In genomic region chr4:83436680-83437079, GRCh38 we compare ENCODE assay signal across 24 cellular contexts. TPM values are rescaled to one million over a fixed set of nuclear protein-coding genes. Genes with fewer than 3 reads are reported as not detected.
DNase-seq lines count a peak whose midpoint lies in the region; ATAC-seq and TF ChIP-seq lines count a peak whose summit lies in the region.
"Had no signal": no experiment of that assay in that cellular context is flagged by ENCODE, and none has a peak within 500 bp of the region (broad histone marks: within the 10 kb centered on the region; RNA-seq: fewer than 3 reads in every experiment).

No MANE protein-coding gene starts in this region.

- H3K27ac ChIP-seq in GM23338 (ENCODE audit: low read depth) (no peak overlapping the region), OCI-LY7 (ENCODE audit: low read depth, low read length, poor library complexity, severe bottlenecking) (peak overlapping the region; percentile 94), endodermal cell (ENCODE audit: low read depth, low read length) (no peak overlapping the region), SK-N-SH (ENCODE audit: low read depth in 2 of 2, low read length in 1 of 2) (no peak overlapping the region), heart left ventricle (no peak overlapping the region)
- H3K27ac ChIP-seq: A549; BLaER1 treated with 17β-estradiol and CSF1 and Interleukin-3, amounts not matched to agents 10 nM and 100 nM; GM23248 had no signal

- H3K9ac ChIP-seq in endodermal cell (ENCODE audit: extremely low read depth, low read length, poor library complexity, severe bottlenecking) = no peak overlapping the region
- H3K9ac ChIP-seq in SK-N-SH = no peak overlapping the region
- H3K9ac ChIP-seq: BLaER1 treated with 17β-estradiol and CSF1 and Interleukin-3, amounts not matched to agents 10 nM and 100 nM; GM23248 had no signal

- no peaks in the 10 kb centered on the region for H3K9me2 ChIP-seq in GM23338 (ENCODE audit: insufficient read depth)
- no peaks in the 10 kb centered on the region for H3K9me2 ChIP-seq in OCI-LY7 (ENCODE audit: insufficient read depth, low read length)
- H3K9me2 ChIP-seq in SK-N-SH = no peaks in the 10 kb centered on the region

- H3K27ac Mint-ChIP-seq in GM23338 = no peak overlapping the region
- peak overlapping the region; percentile 11 for H3K27ac Mint-ChIP-seq in endodermal cell
- peak overlapping the region; percentile 76 for H3K27ac Mint-ChIP-seq in memory B cell
- no peak overlapping the region for H3K27ac Mint-ChIP-seq in stimulated activated naive CD8-positive, alpha-beta T cell treated with anti-CD3 and anti-CD28 coated beads, Interleukin-15, amount 100 ng/mL, for 72 hours
- no peak overlapping the region for H3K27ac Mint-ChIP-seq in natural killer cell

- no peak for TF ChIP-seq CTCF in GM23338 (conservative IDR thresholded peaks at IDR 0.05; ENCODE audit: low read depth in 2 of 2)
- no peak for TF ChIP-seq CTCF in OCI-LY7 (conservative IDR thresholded peaks at IDR 0.05; ENCODE audit: low read length)
- TF ChIP-seq CTCF in endodermal cell (conservative IDR thresholded peaks at IDR 0.05) = peak; percentile 57
- no peak for TF ChIP-seq CTCF in SK-N-SH (IDR thresholded peaks at IDR 0.05)
- no peak for TF ChIP-seq CTCF in natural killer cell (IDR thresholded peaks at IDR 0.05)
- no peak for TF ChIP-seq CTCF in heart left ventricle (IDR thresholded peaks at IDR 0.05)

- H3K79me2 ChIP-seq in GM23338 (replicated peaks; ENCODE audit: insufficient read depth) = no peaks in the 10 kb centered on the region
- H3K79me2 ChIP-seq in OCI-LY7 (ENCODE audit: insufficient read depth, low read depth, low read length) = peaks cover 73% of the 10 kb centered on the region
- no peaks in the 10 kb centered on the region for H3K79me2 ChIP-seq in SK-N-SH (ENCODE audit: insufficient read depth)

- no peaks in the 10 kb centered on the region for H3K4me1 Mint-ChIP-seq in GM23338
- H3K4me1 Mint-ChIP-seq in endodermal cell = no peaks in the 10 kb centered on the region
- peaks cover 8% of the 10 kb centered on the region for H3K4me1 Mint-ChIP-seq in memory B cell
- H3K4me1 Mint-ChIP-seq in stimulated activated naive CD8-positive, alpha-beta T cell treated with anti-CD3 and anti-CD28 coated beads, Interleukin-15, amount 100 ng/mL, for 72 hours = peaks cover 5% of the 10 kb centered on the region
- H3K4me1 Mint-ChIP-seq in natural killer cell = no peaks in the 10 kb centered on the region

- TF ChIP-seq POLR2A in heart left ventricle (IDR thresholded peaks at IDR 0.05) = no peak

- H3K27me3 Mint-ChIP-seq in GM23338 (ENCODE audit: insufficient read depth, low read depth, poor library complexity) (peaks cover 2% of the 10 kb centered on the region), endodermal cell (ENCODE audit: insufficient read depth) (no peaks in the 10 kb centered on the region), memory B cell (no peaks in the 10 kb centered on the region), natural killer cell (ENCODE audit: low read depth in 2 of 2) (no peaks in the 10 kb centered on the region)
- H3K27me3 Mint-ChIP-seq in stimulated activated naive CD8-positive, alpha-beta T cell treated with anti-CD3 and anti-CD28 coated beads, Interleukin-15, amount 100 ng/mL, for 72 hours = no peaks in the 10 kb centered on the region
- H3K27me3 Mint-ChIP-seq: CD4-positive, alpha-beta memory T cell had no signal

- H3K9me3 Mint-ChIP-seq in GM23338 (no peaks in the 10 kb centered on the region), endodermal cell (no peaks in the 10 kb centered on the region), memory B cell (no peaks in the 10 kb centered on the region), natural killer cell (no peaks in the 10 kb centered on the region)
- no peaks in the 10 kb centered on the region for H3K9me3 Mint-ChIP-seq in stimulated activated naive CD8-positive, alpha-beta T cell treated with anti-CD3 and anti-CD28 coated beads, Interleukin-15, amount 100 ng/mL, for 72 hours
- H3K9me3 Mint-ChIP-seq: CD4-positive, alpha-beta memory T cell had no signal

- TF ChIP-seq EP300 in SK-N-SH (IDR thresholded peaks at IDR 0.05; ENCODE audit: borderline replicate concordance in 1 of 2, low read depth in 1 of 2, low read length in 1 of 2) = no peak

- no TSS peak for BruUV-seq in OCI-LY7 (replicated peaks; lab: Mats Ljungman, UMichigan)

- DNase-seq in GM23338 (ENCODE audit: low spot score) = peak; percentile 6
- peak; percentile 53 for DNase-seq in OCI-LY7 (ENCODE audit: low spot score)
- DNase-seq in endodermal cell = peak; percentile 55
- DNase-seq in memory B cell (ENCODE audit: low spot score in 2 of 2) = no peak
- no peak for DNase-seq in stimulated activated naive CD8-positive, alpha-beta T cell treated with anti-CD3 and anti-CD28 coated beads, Interleukin-15, amount 100 ng/mL, for 72 hours
- no peak for DNase-seq in SK-N-SH
- DNase-seq in natural killer cell = no peak
- DNase-seq in heart left ventricle = no peak
- DNase-seq: 8988T; ACHN; AML-193; BE2C; Calu3; CD4-positive, alpha-beta memory T cell; COR-L47; DMS153; DND-41; EL; GDM1; GM23248; HCEC 1CT had no signal

- TF ChIP-seq RAD21 in SK-N-SH (IDR thresholded peaks at IDR 0.05; ENCODE audit: low read length) = no peak

- WGBS in endodermal cell (ENCODE audit: insufficient coverage in 1 of 2, insufficient read length in 1 of 2), 2 experiments = 81 to 95% methylated on average over 2 to 4 of the region's 4 CpGs
- 100% methylated on average over 4 of the region's 4 CpGs for WGBS in SK-N-SH (ENCODE audit: low lambda C conversion rate)
- WGBS in heart left ventricle, 4 donors = 88 to 93% (median 90%) methylated on average over 4 of the region's 4 CpGs

- no peaks in the 10 kb centered on the region; the same call in 1 of the 2 replicates for H4K20me1 ChIP-seq in GM23338 (replicated peaks; ENCODE audit: insufficient read depth)
- no peaks in the 10 kb centered on the region for H4K20me1 ChIP-seq in OCI-LY7 (ENCODE audit: insufficient read depth, low read length)
- H4K20me1 ChIP-seq in SK-N-SH (ENCODE audit: insufficient read depth) = no peaks in the 10 kb centered on the region
- H4K20me1 ChIP-seq: BLaER1 treated with 17β-estradiol and CSF1 and Interleukin-3, amounts not matched to agents 10 nM and 100 nM had no signal

- no peaks in the 10 kb centered on the region; the same call in 2 of the 3 replicates for H3K36me3 Mint-ChIP-seq in GM23338 (ENCODE audit: low read depth)
- H3K36me3 Mint-ChIP-seq in endodermal cell (ENCODE audit: low read depth) = peaks cover 2% of the 10 kb centered on the region
- H3K36me3 Mint-ChIP-seq in memory B cell = peaks cover 20% of the 10 kb centered on the region
- peaks cover 7% of the 10 kb centered on the region for H3K36me3 Mint-ChIP-seq in natural killer cell

- H2AFZ ChIP-seq in GM23338 = no peak overlapping the region
- no peak overlapping the region for H2AFZ ChIP-seq in OCI-LY7 (ENCODE audit: low read length)
- H2AFZ ChIP-seq in SK-N-SH (ENCODE audit: low read depth) = no peak overlapping the region
- H2AFZ ChIP-seq: GM23248 had no signal

- ATAC-seq in GM23338 = peak; percentile 42; the same call in 2 of the 3 replicates
- ATAC-seq in memory B cell (ENCODE audit: low read depth) = no peak
- no peak for ATAC-seq in stimulated activated naive CD8-positive, alpha-beta T cell treated with anti-CD3 and anti-CD28 coated beads, Interleukin-15, amount 100 ng/mL, for 72 hours
- ATAC-seq in natural killer cell = no peak
- ATAC-seq in heart left ventricle = no peak
- ATAC-seq: A549, GM12878 had no signal

- intact Hi-C loops in OCI-LY7 (cut with micrococcal nuclease; ENCODE audit: unreplicated experiment) (loop anchor here (2.0 to 5.0 kb wide), 3 partner anchors 18 to 544 kb away; partner anchors contain the start of genes HELQ, LIN54 and SEC31A), natural killer cell (cut with micrococcal nuclease) (no loop called here), heart left ventricle (cut with DNase I) (no loop called here)

- POLR2A ChIA-PET in OCI-LY7 (lab: Charles Lee) = interaction anchor here (0.6 to 1.9 kb wide), 8 partner anchors 13 to 1073 kb away, joined by 3 to 9 read pairs (median 4); no protein-coding TSS in a partner anchor
- POLR2A ChIA-PET in SK-N-SH (lab: Yijun Ruan, JAX) = no interaction called here

- H3K4me1 ChIP-seq in GM23338 (ENCODE audit: insufficient read depth) = no peaks in the 10 kb centered on the region
- H3K4me1 ChIP-seq in OCI-LY7 (ENCODE audit: insufficient read depth, low read length, poor library complexity, severe bottlenecking) = peaks cover 64% of the 10 kb centered on the region
- no peaks in the 10 kb centered on the region for H3K4me1 ChIP-seq in endodermal cell (ENCODE audit: control insufficient read depth, insufficient read depth, low read length)
- no peaks in the 10 kb centered on the region for H3K4me1 ChIP-seq in SK-N-SH (ENCODE audit: control insufficient read depth in 1 of 2, insufficient read depth in 2 of 2, low read depth in 1 of 2, low read length in 1 of 2)
- H3K4me1 ChIP-seq in heart left ventricle = no peaks in the 10 kb centered on the region
- H3K4me1 ChIP-seq: A549, BE2C had no signal

- H3K9me3 ChIP-seq in OCI-LY7 (ENCODE audit: low read length) (no peaks in the 10 kb centered on the region), endodermal cell (ENCODE audit: control insufficient read depth, low read length) (no peaks in the 10 kb centered on the region), SK-N-SH (no peaks in the 10 kb centered on the region; the same call in 1 of the 2 replicates), heart left ventricle (no peaks in the 10 kb centered on the region)
- H3K9me3 ChIP-seq: A549; BE2C; BLaER1 treated with 17β-estradiol and CSF1 and Interleukin-3, amounts not matched to agents 10 nM and 100 nM had no signal

- CTCF ChIA-PET in OCI-LY7 (lab: Charles Lee; ENCODE audit: unreplicated experiment) (no interaction called here), SK-N-SH (lab: Yijun Ruan, JAX) (no interaction called here)

- no peak overlapping the region for H3K4me3 ChIP-seq in GM23338
- H3K4me3 ChIP-seq in OCI-LY7 (ENCODE audit: low read depth, low read length, poor library complexity, severe bottlenecking) = peak overlapping the region; percentile 82
- no peak overlapping the region for H3K4me3 ChIP-seq in endodermal cell (ENCODE audit: low read length)
- no peak overlapping the region for H3K4me3 ChIP-seq in SK-N-SH (ENCODE audit: low read depth in 2 of 2, low read length in 1 of 2)
- no peak overlapping the region for H3K4me3 ChIP-seq in heart left ventricle
- H3K4me3 ChIP-seq: A549; BLaER1 treated with 17β-estradiol and CSF1 and Interleukin-3, amounts not matched to agents 10 nM and 100 nM; GM12878; GM23248 had no signal

- H3K36me3 ChIP-seq in GM23338 (ENCODE audit: insufficient read depth) = 0 out of 2 replicates have a peak, but pooled peaks cover 7% of the 10 kb centered on the region
- peaks cover 88% of the 10 kb centered on the region for H3K36me3 ChIP-seq in OCI-LY7 (ENCODE audit: insufficient read depth, low read length)
- H3K36me3 ChIP-seq in endodermal cell (ENCODE audit: control insufficient read depth, insufficient read depth, low read length) = peaks cover 9% of the 10 kb centered on the region
- peaks cover 21 to 38% of the 10 kb centered on the region in 2 experiments for H3K36me3 ChIP-seq in SK-N-SH (replicated peaks in 1 of 2; ENCODE audit: control insufficient read depth in 1 of 2, insufficient read depth in 2 of 2, low read length in 1 of 2)
- peaks cover 0 to 89% (median 59%) of the 10 kb centered on the region in 9 donors for H3K36me3 ChIP-seq in heart left ventricle

- H3K4me2 ChIP-seq in GM23338 (no peak overlapping the region), OCI-LY7 (ENCODE audit: low read length) (peak overlapping the region; percentile 79), SK-N-SH (no peak overlapping the region)
- H3K4me2 ChIP-seq: A549 had no signal

- H3K4me3 Mint-ChIP-seq in GM23338 (no peak overlapping the region), endodermal cell (no peak overlapping the region), memory B cell (no peak overlapping the region), natural killer cell (no peak overlapping the region)
- no peak overlapping the region for H3K4me3 Mint-ChIP-seq in stimulated activated naive CD8-positive, alpha-beta T cell treated with anti-CD3 and anti-CD28 coated beads, Interleukin-15, amount 100 ng/mL, for 72 hours
- H3K4me3 Mint-ChIP-seq: CD4-positive, alpha-beta memory T cell had no signal

- H3F3A ChIP-seq in GM23338 (replicated peaks; ENCODE audit: low read depth) (no peaks in the 10 kb centered on the region), SK-N-SH (replicated peaks; ENCODE audit: insufficient read depth) (no peaks in the 10 kb centered on the region)

- H3K27me3 ChIP-seq in GM23338 (ENCODE audit: insufficient read depth) = no peaks in the 10 kb centered on the region
- no peaks in the 10 kb centered on the region for H3K27me3 ChIP-seq in endodermal cell (ENCODE audit: control insufficient read depth, insufficient read depth, low read length, poor library complexity, severe bottlenecking)
- no peaks in the 10 kb centered on the region for H3K27me3 ChIP-seq in SK-N-SH (ENCODE audit: insufficient read depth)
- H3K27me3 ChIP-seq in heart left ventricle = no peaks in the 10 kb centered on the region
- H3K27me3 ChIP-seq: BE2C; BLaER1 treated with 17β-estradiol and CSF1 and Interleukin-3, amounts not matched to agents 10 nM and 100 nM had no signal

RNA-seq across cellular contexts. Expression of gene HELQ, which starts 18.9 kb away (rescaled TPM):
- total RNA-seq in GM23338 (2014; rRNA removed; shearing (Covaris generic)) = 6.8 and 8.1 TPM in 2 replicates
- 4.3 and 6.8 TPM in 2 replicates for polyA plus RNA-seq in GM23338 (2016; fragmentation: Nextera tagmentation; extraction: Ambion mirVana)
- total RNA-seq in OCI-LY7 (2014; rRNA removed; shearing (Covaris generic)) = 63.3 and 67.1 TPM in 2 replicates
- 66.3 and 70.4 TPM in 2 replicates for total RNA-seq in OCI-LY7 (2022)
- 10 to 100 TPM; 13.8 to 14.5 TPM for total RNA-seq in endodermal cell
- 11.9 TPM for polyA plus RNA-seq in endodermal cell (2013, experiment 1 of 2)
- polyA plus RNA-seq in endodermal cell (2013, experiment 2 of 2) = 10.6 TPM
- 7.2 and 8.1 TPM in 2 replicates for polyA plus RNA-seq in SK-N-SH (2012; rRNA removed)
- polyA plus RNA-seq in SK-N-SH (2012; cell fraction: cytosol; rRNA removed) = 8.2 and 8.3 TPM in 2 replicates
- polyA plus RNA-seq in SK-N-SH (2012; cell fraction: nucleus; rRNA removed) = 8.3 and 8.8 TPM in 2 replicates
- 10 to 100 TPM; 19.8 to 33.6 (median 29.9) TPM for total RNA-seq in natural killer cell
- total RNA-seq in heart left ventricle = 10 to 100 TPM; 12.2 to 15.8 (median 13.1) TPM
- 1 to 10 TPM; 3.1 to 9.9 TPM for polyA plus RNA-seq in heart left ventricle

RNA-seq across cellular contexts. Expression of gene MRPS18C, which starts 19.2 kb away (rescaled TPM):
- 26.8 and 40.6 TPM in 2 replicates for total RNA-seq in GM23338 (2014; rRNA removed; shearing (Covaris generic))
- polyA plus RNA-seq in GM23338 (2016; fragmentation: Nextera tagmentation; extraction: Ambion mirVana) (172 and 197 TPM in 2 replicates), SK-N-SH (2012; rRNA removed) (19.7 and 22.2 TPM in 2 replicates), heart left ventricle (10 to 100 TPM; 56.0 to 78.0 TPM)
- total RNA-seq in OCI-LY7 (2014; rRNA removed; shearing (Covaris generic)) = 38.1 and 41.4 TPM in 2 replicates
- total RNA-seq in OCI-LY7 (2022) (98.1 and 104 TPM in 2 replicates), endodermal cell (10 to 100 TPM; 62.3 to 63.0 TPM), natural killer cell (10 to 100 TPM; 14.4 to 26.0 (median 18.1) TPM), heart left ventricle (10 to 100 TPM; 27.8 to 67.5 (median 51.7) TPM)
- polyA plus RNA-seq in endodermal cell (2013, experiment 1 of 2) = 60.8 TPM
- 49.7 TPM for polyA plus RNA-seq in endodermal cell (2013, experiment 2 of 2)
- polyA plus RNA-seq in SK-N-SH (2012; cell fraction: cytosol; rRNA removed) = 26.4 and 35.2 TPM in 2 replicates
- 6.4 and 11.0 TPM in 2 replicates for polyA plus RNA-seq in SK-N-SH (2012; cell fraction: nucleus; rRNA removed)

RNA-seq across cellular contexts. Expression of gene ABRAXAS1, which starts 48.2 kb away (rescaled TPM):
- total RNA-seq in GM23338 (2014; rRNA removed; shearing (Covaris generic)) = 25.2 and 26.8 TPM in 2 replicates
- 5.7 and 8.0 TPM in 2 replicates for polyA plus RNA-seq in GM23338 (2016; fragmentation: Nextera tagmentation; extraction: Ambion mirVana)
- 17.7 and 24.4 TPM in 2 replicates for total RNA-seq in OCI-LY7 (2014; rRNA removed; shearing (Covaris generic))
- 26.5 and 28.4 TPM in 2 replicates for total RNA-seq in OCI-LY7 (2022)
- 10 to 100 TPM; 26.0 to 26.6 TPM for total RNA-seq in endodermal cell
- 33.2 TPM for polyA plus RNA-seq in endodermal cell (2013, experiment 1 of 2)
- 32.5 TPM for polyA plus RNA-seq in endodermal cell (2013, experiment 2 of 2)
- 4.9 and 6.3 TPM in 2 replicates for polyA plus RNA-seq in SK-N-SH (2012; rRNA removed)
- polyA plus RNA-seq in SK-N-SH (2012; cell fraction: cytosol; rRNA removed) = 7.6 and 10.0 TPM in 2 replicates
- 2.9 and 6.4 TPM in 2 replicates for polyA plus RNA-seq in SK-N-SH (2012; cell fraction: nucleus; rRNA removed)
- total RNA-seq in natural killer cell = 10 to 100 TPM; 10.7 to 14.0 (median 13.9) TPM
- total RNA-seq in heart left ventricle = 10 to 100 TPM in 1 of 9 donors, 1 to 10 TPM in 8; 3.4 to 10.2 (median 7.8) TPM
- polyA plus RNA-seq in heart left ventricle = 1 to 10 TPM; 2.0 to 3.1 TPM

Comparison
In these comparisons a context has a peak if more than half of its experiments do, and no peak if none do; other contexts are left out.
1. DNase-seq: peak in GM23338 (single experiment), OCI-LY7 (single experiment) and endodermal cell (single experiment); none in memory B cell (0 of 2), stimulated activated naive CD8-positive, alpha-beta T cell treated with anti-CD3 and anti-CD28 coated beads, Interleukin-15, amount 100 ng/mL, for 72 hours (0 of 2), SK-N-SH (single experiment), natural killer cell (single experiment) and heart left ventricle (0 of 5).
2. H3K27ac Mint-ChIP-seq: peak in endodermal cell (single experiment) and memory B cell (single experiment); none in GM23338 (single experiment), stimulated activated naive CD8-positive, alpha-beta T cell treated with anti-CD3 and anti-CD28 coated beads, Interleukin-15, amount 100 ng/mL, for 72 hours (0 of 2) and natural killer cell (0 of 2).